Comparison of ENCODE assay signal across 9 cellular contexts in the genomic region with DNA sequence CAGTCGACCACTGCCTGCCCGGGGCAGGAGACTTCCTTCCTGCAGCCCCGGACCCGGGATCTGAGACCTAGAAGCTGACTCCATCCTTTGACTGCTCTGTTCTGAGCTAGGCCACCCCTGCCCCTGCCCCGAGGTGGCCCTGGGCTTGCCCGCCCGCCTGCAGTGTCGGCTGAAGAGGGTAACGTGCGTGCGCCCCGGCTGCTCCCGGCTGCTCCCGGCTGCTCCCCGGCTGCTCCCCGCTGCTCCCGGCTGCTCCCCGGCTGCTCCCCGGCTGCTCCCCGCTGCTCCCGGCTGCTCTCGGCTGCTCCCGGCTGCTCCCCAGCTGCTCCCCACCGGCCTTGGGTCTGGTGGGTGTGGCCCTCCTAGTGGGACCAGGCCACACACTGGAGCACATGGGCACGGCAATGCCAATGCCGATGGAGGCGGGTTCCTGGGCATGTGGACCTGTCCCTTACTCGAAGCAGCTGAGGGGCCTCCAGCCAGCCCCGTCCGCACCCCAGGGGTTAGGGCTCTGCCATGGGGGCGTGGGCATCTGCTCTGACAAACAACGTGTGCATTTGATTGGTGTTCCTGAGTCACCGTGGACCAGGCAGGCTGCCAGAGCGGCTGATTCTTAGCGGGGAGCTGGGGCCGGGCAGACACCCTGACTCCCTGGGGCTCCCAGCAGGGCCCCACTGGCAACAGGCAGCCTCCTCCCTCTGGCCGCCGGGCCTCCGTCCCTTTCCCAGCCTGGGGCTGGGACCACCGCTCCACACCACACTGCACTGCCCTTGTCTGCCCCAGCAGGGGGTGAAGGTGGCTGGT. TPM values are rescaled to one million over a fixed set of nuclear protein-coding genes. Genes with fewer than 3 reads are reported as not detected.
DNase-seq lines count a peak whose midpoint lies in the region; ATAC-seq and TF ChIP-seq lines count a peak whose summit lies in the region.
"Had no signal": no experiment of that assay in that cellular context is flagged by ENCODE, and none has a peak within 500 bp of the region (broad histone marks: within the 10 kb centered on the region; RNA-seq: fewer than 3 reads in every experiment).

No MANE protein-coding gene starts in this region.

- WGBS in prostate gland: 77% methylated on average over 32 of the region's 40 CpGs

- no peak for ATAC-seq in HG02571 (IDR thresholded peaks at IDR 0.05; ENCODE audit: unreplicated experiment)
- ATAC-seq: naive thymus-derived CD4-positive, alpha-beta T cell had no signal

- H3K36me3 ChIP-seq in prostate gland: no peaks in the 10 kb centered on the region

- DNase-seq in Daoy (ENCODE audit: low read depth): peak; percentile 85
- DNase-seq in NCI-H1417 treated with DMSO at 0.1 percent for 48 hours (lab: John Stamatoyannopoulos, UW): peak; percentile 9
- peak; percentile 87 for DNase-seq in chondrocyte (ENCODE audit: low spot score)
- peak; percentile 84 for DNase-seq in osteocyte (ENCODE audit: extremely low spot score, unreplicated experiment)
- DNase-seq in prostate gland (ENCODE audit: low spot score): no peak
- DNase-seq in SKM-1 (lab: John Stamatoyannopoulos, UW; ENCODE audit: unreplicated experiment): no peak
- DNase-seq in activated naive CD4-positive, alpha-beta T cell treated with anti-CD3 and anti-CD28 coated beads, Interleukin-2, amount 10 ng/mL, durations not matched to agents 7 days and 5 days: no peak

- no peak for TF ChIP-seq CTCF in chondrocyte (IDR thresholded peaks at IDR 0.05)
- no peak for TF ChIP-seq CTCF in osteocyte (IDR thresholded peaks at IDR 0.05)
- TF ChIP-seq CTCF in prostate gland (IDR thresholded peaks at IDR 0.05): no peak

- H3K27ac Mint-ChIP-seq in chondrocyte (ENCODE audit: unreplicated experiment) (no peak overlapping the region), osteocyte (ENCODE audit: unreplicated experiment) (no peak overlapping the region)
- H3K27ac Mint-ChIP-seq in activated naive CD4-positive, alpha-beta T cell treated with anti-CD3 and anti-CD28 coated beads, Interleukin-2, amount 10 ng/mL, durations not matched to agents 7 days and 5 days: no peak overlapping the region
- H3K27ac Mint-ChIP-seq: naive thymus-derived CD4-positive, alpha-beta T cell had no signal

- no peaks in the 10 kb centered on the region for H3K9me3 ChIP-seq in prostate gland

- H3K4me3 ChIP-seq in prostate gland: no peak overlapping the region

- no peaks in the 10 kb centered on the region for H3K36me3 Mint-ChIP-seq in chondrocyte (ENCODE audit: low read depth)
- no peaks in the 10 kb centered on the region for H3K36me3 Mint-ChIP-seq in osteocyte (ENCODE audit: unreplicated experiment)
- no peaks in the 10 kb centered on the region for H3K36me3 Mint-ChIP-seq in activated naive CD4-positive, alpha-beta T cell treated with anti-CD3 and anti-CD28 coated beads, Interleukin-2, amount 10 ng/mL, durations not matched to agents 7 days and 5 days
- H3K36me3 Mint-ChIP-seq: naive thymus-derived CD4-positive, alpha-beta T cell had no signal

- H3K4me3 Mint-ChIP-seq in chondrocyte (ENCODE audit: unreplicated experiment) (no peak overlapping the region), osteocyte (ENCODE audit: unreplicated experiment) (no peak overlapping the region)
- no peak overlapping the region for H3K4me3 Mint-ChIP-seq in activated naive CD4-positive, alpha-beta T cell treated with anti-CD3 and anti-CD28 coated beads, Interleukin-2, amount 10 ng/mL, durations not matched to agents 7 days and 5 days
- H3K4me3 Mint-ChIP-seq: naive thymus-derived CD4-positive, alpha-beta T cell had no signal

- H3K27me3 Mint-ChIP-seq in chondrocyte (ENCODE audit: low read depth) (no peaks in the 10 kb centered on the region), osteocyte (ENCODE audit: unreplicated experiment) (no peaks in the 10 kb centered on the region)
- H3K27me3 Mint-ChIP-seq in activated naive CD4-positive, alpha-beta T cell treated with anti-CD3 and anti-CD28 coated beads, Interleukin-2, amount 10 ng/mL, durations not matched to agents 7 days and 5 days: peaks cover 9% of the 10 kb centered on the region
- H3K27me3 Mint-ChIP-seq: naive thymus-derived CD4-positive, alpha-beta T cell had no signal

- CTCF ChIA-PET in activated naive CD4-positive, alpha-beta T cell treated with anti-CD3 and anti-CD28 coated beads, Interleukin-2, amount 10 ng/mL, durations not matched to agents 7 days and 5 days (lab: Charles Lee): no interaction called here

- no peak overlapping the region for H3K27ac ChIP-seq in prostate gland

- intact Hi-C loops in prostate gland (cut with DNase I): no loop called here

- peaks cover 3% of the 10 kb centered on the region for H3K4me1 ChIP-seq in prostate gland (replicated peaks)

- H3K27me3 ChIP-seq in prostate gland (replicated peaks; ENCODE audit: insufficient read depth): no peaks in the 10 kb centered on the region

- H3K4me1 Mint-ChIP-seq in chondrocyte (ENCODE audit: low read depth) (peaks cover 7% of the 10 kb centered on the region), osteocyte (ENCODE audit: unreplicated experiment) (peaks cover 7% of the 10 kb centered on the region)
- H3K4me1 Mint-ChIP-seq in activated naive CD4-positive, alpha-beta T cell treated with anti-CD3 and anti-CD28 coated beads, Interleukin-2, amount 10 ng/mL, durations not matched to agents 7 days and 5 days: peaks cover 11% of the 10 kb centered on the region

- H3K9me3 Mint-ChIP-seq in chondrocyte (ENCODE audit: low read depth) (no peaks in the 10 kb centered on the region), osteocyte (ENCODE audit: unreplicated experiment) (no peaks in the 10 kb centered on the region)
- H3K9me3 Mint-ChIP-seq in activated naive CD4-positive, alpha-beta T cell treated with anti-CD3 and anti-CD28 coated beads, Interleukin-2, amount 10 ng/mL, durations not matched to agents 7 days and 5 days: peaks cover 2% of the 10 kb centered on the region

- no peak for TF ChIP-seq POLR2A in prostate gland (IDR thresholded peaks at IDR 0.05)

RNA-seq across cellular contexts. Expression of a gene that starts 2.0 kb away (rescaled TPM):
- not detected in 2 replicates for total RNA-seq in Daoy (2014; rRNA removed; shearing (Covaris generic))
- total RNA-seq in chondrocyte (0.52 to 1.3 TPM in 2 of 3 replicates, not detected in the other), osteocyte (0.48 TPM in 1 of 2 replicates, not detected in the other), prostate gland (1 to 10 TPM in 1 of 2 donors, not detected in 1; 2.4 TPM)

RNA-seq across cellular contexts. Expression of a gene that starts 34.4 kb away (rescaled TPM):
- total RNA-seq in Daoy (2014; rRNA removed; shearing (Covaris generic)): not detected in 2 replicates
- total RNA-seq in chondrocyte: 0.42 to 1.3 TPM (median 0.85 TPM) in 3 replicates
- not detected in 2 replicates for total RNA-seq in osteocyte
- total RNA-seq in prostate gland: under 1 TPM in 1 of 2 donors, not detected in 1; 0.62 TPM

RNA-seq across cellular contexts. Expression of a gene that starts 40.2 kb away (rescaled TPM):
- 3.2 and 3.7 TPM in 2 replicates for total RNA-seq in Daoy (2014; rRNA removed; shearing (Covaris generic))
- total RNA-seq in chondrocyte: 14.5 to 26.3 TPM (median 16.6 TPM) in 3 replicates
- total RNA-seq in osteocyte: 32.5 and 36.8 TPM in 2 replicates
- total RNA-seq in prostate gland: 10 to 100 TPM; 38.7 to 55.3 TPM

Comparison
In these comparisons a context has a peak if more than half of its experiments do, and no peak if none do; other contexts are left out.
1. DNase-seq: peak in Daoy (single experiment), NCI-H1417 treated with DMSO at 0.1 percent for 48 hours (single experiment), chondrocyte (single experiment) and osteocyte (single experiment); none in prostate gland (single experiment), SKM-1 (single experiment) and activated naive CD4-positive, alpha-beta T cell treated with anti-CD3 and anti-CD28 coated beads, Interleukin-2, amount 10 ng/mL, durations not matched to agents 7 days and 5 days (single experiment).